16 cellular contexts compared by ENCODE assay signal in genomic region chr7:15424468-15424867, GRCh38.
"Had no signal": no experiment of that assay in that cellular context is flagged by ENCODE, and none has a peak within 500 bp of the region (broad histone marks: within the 10 kb centered on the region; RNA-seq: fewer than 3 reads in every experiment).

No MANE protein-coding gene starts in this region.

- H3K4me3 ChIP-seq: adrenal gland, esophagus squamous epithelium, heart left ventricle, left lung, prostate gland, right lobe of liver, thoracic aorta had no signal

- H3K36me3 ChIP-seq: adrenal gland, esophagus squamous epithelium, heart left ventricle, left lung, prostate gland, right lobe of liver, thoracic aorta had no signal

- H3K9me3 ChIP-seq: adrenal gland, esophagus squamous epithelium, heart left ventricle, left lung, prostate gland, right lobe of liver, thoracic aorta had no signal

- H3K4me1 ChIP-seq: adrenal gland, esophagus squamous epithelium, heart left ventricle, left lung, prostate gland, right lobe of liver had no signal

- ATAC-seq: heart left ventricle; left lung; natural killer cell treated with Interleukin-12 subunit alpha and Interleukin-12 subunit beta and Interleukin-15 and Interleukin-18, amount 100 ng/mL, for 72 hours; right lobe of liver had no signal

- H3K27me3 ChIP-seq: adrenal gland, esophagus squamous epithelium, heart left ventricle, left lung, right lobe of liver had no signal

- H3K27ac ChIP-seq: adrenal gland, esophagus squamous epithelium, heart left ventricle, left lung, prostate gland, right lobe of liver, thoracic aorta had no signal

- DNase-seq: activated B cell treated with CpG ODN at 0.5 μM for 24 hours; activated CD4-positive, alpha-beta T cell treated with anti-CD3 and anti-CD28 coated beads, Interleukin-2, amount 10 ng/mL, durations not matched to agents 7 days and 5 days; activated CD8-positive, alpha-beta memory T cell treated with anti-CD3 and anti-CD28 coated beads for 24 hours; activated naive CD4-positive, alpha-beta T cell treated with anti-CD3 and anti-CD28 coated beads, Interleukin-2, amount 50 U/mL, for 16 hours; adrenal gland; esophagus squamous epithelium; heart left ventricle; islet precursor cell; left lung; nucleus accumbens; right lobe of liver; stimulated activated CD4-positive, alpha-beta T cell treated with anti-CD3 and anti-CD28 coated beads, Interleukin-4, amount 100 ng/mL, for 1 hour; stimulated activated CD8-positive, alpha-beta memory T cell treated with anti-CD3 and anti-CD28 coated beads, Interleukin-4, amount 100 ng/mL, for 48 hours had no signal
